In genomic region chr17:29179232-29180036, GRCh38 we compare ENCODE assay signal across 8 cellular contexts. TPM values are rescaled to one million over a fixed set of nuclear protein-coding genes. Genes with fewer than 3 reads are reported as not detected.
DNase-seq lines count a peak whose midpoint lies in the region; ATAC-seq and TF ChIP-seq lines count a peak whose summit lies in the region.

No MANE protein-coding gene starts in this region.

- peaks cover 44% of the 10 kb centered on the region for H3K4me1 Mint-ChIP-seq in brain
- H3K4me1 Mint-ChIP-seq in stimulated activated memory B cell treated with anti-CD40 and anti-IgM and Interleukin-4, amounts not matched to agents 10 μg/mL and 1 μg/mL and 100 μg/mL, for 72 hours = peaks cover 47% of the 10 kb centered on the region

- H3K4me3 Mint-ChIP-seq in brain = peak overlapping the region; percentile 88 to 90 (median 88)
- H3K4me3 Mint-ChIP-seq in stimulated activated memory B cell treated with anti-CD40 and anti-IgM and Interleukin-4, amounts not matched to agents 10 μg/mL and 1 μg/mL and 100 μg/mL, for 72 hours = peak overlapping the region; percentile 71

- no peak for TF ChIP-seq CTCF in brain (conservative IDR thresholded peaks at IDR 0.05)

- peaks cover 0 to 15% (median 4%) of the 10 kb centered on the region in 5 experiments for H3K9me3 Mint-ChIP-seq in brain
- H3K9me3 Mint-ChIP-seq in stimulated activated memory B cell treated with anti-CD40 and anti-IgM and Interleukin-4, amounts not matched to agents 10 μg/mL and 1 μg/mL and 100 μg/mL, for 72 hours = no peaks in the 10 kb centered on the region

- peaks cover 4% of the 10 kb centered on the region for H3K27me3 Mint-ChIP-seq in brain
- H3K27me3 Mint-ChIP-seq in stimulated activated memory B cell treated with anti-CD40 and anti-IgM and Interleukin-4, amounts not matched to agents 10 μg/mL and 1 μg/mL and 100 μg/mL, for 72 hours = no peaks in the 10 kb centered on the region

- peaks cover 6% of the 10 kb centered on the region for H3K36me3 Mint-ChIP-seq in brain
- H3K36me3 Mint-ChIP-seq in stimulated activated memory B cell treated with anti-CD40 and anti-IgM and Interleukin-4, amounts not matched to agents 10 μg/mL and 1 μg/mL and 100 μg/mL, for 72 hours = no peaks in the 10 kb centered on the region

- peak overlapping the region; percentile 85 to 92 (median 92) for H3K27ac Mint-ChIP-seq in brain
- no peak overlapping the region for H3K27ac Mint-ChIP-seq in stimulated activated memory B cell treated with anti-CD40 and anti-IgM and Interleukin-4, amounts not matched to agents 10 μg/mL and 1 μg/mL and 100 μg/mL, for 72 hours

- peak; percentile 5 for DNase-seq in activated gamma-delta T cell treated with Interleukin-2 at 50 U/mL for 16 hours
- DNase-seq in activated gamma-delta T cell (lab: John Stamatoyannopoulos, UW) = no peak
- peak; percentile 68 for DNase-seq in NCI-H524 treated with DMSO at 0.1 percent for 48 hours (lab: John Stamatoyannopoulos, UW)
- DNase-seq in islet precursor cell = peak; percentile 94

- ATAC-seq in stimulated activated memory B cell treated with anti-CD40 and anti-IgM and Interleukin-4, amounts not matched to agents 10 μg/mL and 1 μg/mL and 100 μg/mL, for 72 hours = peak; percentile 1
- ATAC-seq in HG02884 (IDR thresholded peaks at IDR 0.05; ENCODE audit: unreplicated experiment) = no peak
- ATAC-seq in HG03457 (IDR thresholded peaks at IDR 0.05; ENCODE audit: unreplicated experiment) = no peak

RNA-seq across cellular contexts. Expression of gene MYO18A, which starts 0.8 kb away (rescaled TPM):
- 55.9 TPM for polyA plus RNA-seq in brain (ENCODE audit: insufficient read depth, low read depth, low replicate concordance)
